ENCODE assay signal across 1 cellular context in the genomic region with DNA sequence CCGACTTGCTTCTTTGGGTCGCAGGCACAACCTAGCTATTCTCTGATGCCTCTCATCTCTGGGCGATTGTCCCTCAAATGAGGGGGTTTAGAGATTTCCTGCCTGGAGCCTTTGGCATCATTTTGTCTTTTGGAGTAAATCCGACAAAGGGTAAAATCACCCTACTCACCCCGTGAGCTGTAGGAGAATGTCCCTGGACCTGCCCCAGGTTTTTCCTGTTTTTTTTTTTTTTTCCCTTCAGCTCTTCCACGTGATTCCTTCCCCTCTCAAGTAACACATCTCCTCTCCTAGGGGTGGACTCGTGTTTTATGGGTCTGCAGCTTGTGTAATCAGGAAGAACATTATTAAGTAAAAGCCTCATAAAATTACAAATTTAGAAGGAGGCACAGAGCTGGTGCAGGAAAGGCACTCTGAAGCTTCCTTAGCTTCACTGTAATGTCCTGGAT.
TF ChIP-seq lines count a peak whose summit lies in the region.

No MANE protein-coding gene starts in this region.

TF ChIP-seq in SK-N-SH, 30 proteins besides CTCF, POLR2A, EP300 and RAD21 (continued from another document):
- no peak for TF ChIP-seq ZBTB33 (IDR thresholded peaks at IDR 0.05; ENCODE audit: borderline replicate concordance, low read depth)
- TF ChIP-seq FOSL2 (IDR thresholded peaks at IDR 0.05; ENCODE audit: borderline replicate concordance, low read depth), result no peak
- no peak for TF ChIP-seq EZH2phosphoT487 (IDR thresholded peaks at IDR 0.05; ENCODE audit: borderline replicate concordance, low read depth)
- TF ChIP-seq USF1 (IDR thresholded peaks at IDR 0.05; ENCODE audit: borderline replicate concordance, low read depth), result no peak
- TF ChIP-seq SMC3 (IDR thresholded peaks at IDR 0.05; ENCODE audit: low read depth, low read length), result no peak
- TF ChIP-seq YY1 (IDR thresholded peaks at IDR 0.05; ENCODE audit: low read depth), result no peak
- TF ChIP-seq JUND (IDR thresholded peaks at IDR 0.05), result no peak
